Comparison of ENCODE assay signal across 18 cellular contexts in the genomic region with DNA sequence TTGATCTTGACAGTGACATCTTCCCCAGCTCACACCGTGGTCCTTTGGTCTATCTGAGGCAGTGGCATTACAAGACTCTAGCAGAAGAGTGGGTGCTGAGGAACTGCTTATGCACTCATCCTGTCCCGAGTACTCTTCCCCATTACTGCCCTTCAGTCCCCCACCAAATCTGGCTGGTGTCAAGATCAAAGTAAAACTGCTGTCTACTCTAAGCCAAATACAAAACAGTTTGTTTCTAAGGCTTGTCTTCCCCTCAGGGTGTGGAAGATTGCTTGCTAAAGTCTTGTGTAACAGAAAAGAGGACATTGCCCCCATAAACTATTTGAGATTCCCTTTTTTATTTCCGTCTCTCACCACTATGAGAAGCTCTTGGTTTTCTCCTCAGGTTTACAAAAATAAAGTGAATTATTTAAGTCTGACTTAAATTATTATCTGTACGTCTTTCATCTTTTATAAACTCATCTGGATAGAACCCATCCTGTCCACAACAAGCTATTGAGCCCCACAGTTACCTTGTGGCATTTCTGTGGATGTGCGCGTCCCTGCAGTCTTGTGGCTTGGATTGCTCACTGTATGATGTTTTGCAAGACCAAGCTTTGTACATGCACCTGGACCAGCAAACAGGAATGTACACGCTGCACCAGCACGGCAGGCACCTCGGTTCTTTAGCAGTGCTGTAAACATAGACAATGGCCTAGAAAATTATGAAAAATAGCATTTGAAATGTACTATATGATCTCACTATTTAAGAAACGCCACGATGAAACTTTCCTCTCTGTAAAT.
DNase-seq lines count a peak whose midpoint lies in the region; ATAC-seq, FAIRE-seq and TF ChIP-seq lines count a peak whose summit lies in the region.
"Had no signal": no experiment of that assay in that cellular context is flagged by ENCODE, and none has a peak within 500 bp of the region (broad histone marks: within the 10 kb centered on the region; RNA-seq: fewer than 3 reads in every experiment).

No MANE protein-coding gene starts in this region.

- H4K20me1 ChIP-seq in BLaER1, result peaks cover 20% of the 10 kb centered on the region; the same call in 1 of the 2 replicates

- FAIRE-seq in bronchial epithelial cell (lab: Jason Lieb, UNC) (peak; percentile 88), H54 (lab: Jason Lieb, UNC) (no peak)
- FAIRE-seq: A549 had no signal

- intact Hi-C loops in posterior vena cava (cut with DNase I), result no loop called here
- intact Hi-C loops in lower leg skin (cut with DNase I; ENCODE audit: low total_unique reads), result no loop called here
- intact Hi-C loops in aorta (cut with DNase I), result no loop called here

- H3K36me3 ChIP-seq in BLaER1 (no peaks in the 10 kb centered on the region), bronchial epithelial cell (ENCODE audit: control insufficient read depth, insufficient read depth, low read length) (no peaks in the 10 kb centered on the region), aorta (ENCODE audit: control insufficient read depth in 1 of 2, insufficient read depth in 2 of 2, low read length in 1 of 2) (no peaks in the 10 kb centered on the region)
- H3K36me3 ChIP-seq: left lung had no signal

- TF ChIP-seq CTCF in bronchial epithelial cell (IDR thresholded peaks at IDR 0.05; ENCODE audit: insufficient read depth, low read length, severe bottlenecking), result no peak
- no peak for TF ChIP-seq CTCF in lower leg skin (IDR thresholded peaks at IDR 0.05)

- no peaks in the 10 kb centered on the region for H3K27me3 ChIP-seq in BLaER1
- H3K27me3 ChIP-seq in bronchial epithelial cell (ENCODE audit: control insufficient read depth, insufficient read depth, low read length), result no peaks in the 10 kb centered on the region
- H3K27me3 ChIP-seq in aorta (ENCODE audit: control insufficient read depth in 1 of 2, insufficient read depth in 2 of 2, low read length in 1 of 2), result no peaks in the 10 kb centered on the region
- H3K27me3 ChIP-seq: left lung had no signal

- TF ChIP-seq POLR2A in H54 (IDR thresholded peaks at IDR 0.05; ENCODE audit: low read depth, low read length), result no peak
- TF ChIP-seq POLR2A in lower leg skin (IDR thresholded peaks at IDR 0.05), result no peak

- H3K9ac ChIP-seq in BLaER1, result no peak overlapping the region

- H3K9me3 ChIP-seq in BLaER1, result no peaks in the 10 kb centered on the region
- no peaks in the 10 kb centered on the region for H3K9me3 ChIP-seq in aorta (ENCODE audit: control insufficient read depth, low read length)
- H3K9me3 ChIP-seq: A549, left lung had no signal

- peak; percentile 67 for DNase-seq in MV-4-11 (lab: John Stamatoyannopoulos, UW)
- DNase-seq in bronchial epithelial cell (ENCODE audit: low read depth), result peak; percentile 80
- peak; percentile 6 for DNase-seq in posterior vena cava (ENCODE audit: low spot score)
- DNase-seq in H54 (ENCODE audit: insufficient read length, low spot score), result no peak
- DNase-seq in activated T-cell treated with anti-CD3 and anti-CD28 coated beads, Interleukin-2, amount 50 U/mL, for 48 hours, result no peak
- DNase-seq in lower leg skin (ENCODE audit: low spot score in 2 of 2), result no peak
- DNase-seq in aorta, result no peak
- DNase-seq: activated CD4-positive, alpha-beta memory T cell treated with anti-CD3 and anti-CD28 coated beads, Interleukin-2, amount 10 ng/mL, durations not matched to agents 7 days and 5 days; activated T-cell treated with anti-CD3 and anti-CD28 coated beads, Interleukin-2, amount 50 U/mL, for 4 hours; CD4-positive, alpha-beta T cell; left lung; NCI-H2081; T-helper 17 cell had no signal

- WGBS in lower leg skin, 2 donors, result 56 to 57% methylated on average over 11 of the region's 11 CpGs
- WGBS in aorta, 2 donors, result 89 to 90% methylated on average over 11 of the region's 11 CpGs

- H3K27ac ChIP-seq in BLaER1 (no peak overlapping the region), aorta (ENCODE audit: low read depth in 1 of 2, low read length in 2 of 2) (no peak overlapping the region)
- H3K27ac ChIP-seq: A549 had no signal

- peaks cover 12% of the 10 kb centered on the region for H3K4me1 ChIP-seq in BLaER1
- H3K4me1 ChIP-seq in aorta (ENCODE audit: control insufficient read depth in 1 of 2, insufficient read depth in 2 of 2, low read length in 2 of 2), result no peaks in the 10 kb centered on the region

- H3K4me2 ChIP-seq in BLaER1, result peak overlapping the region; percentile 1; the same call in 1 of the 2 replicates
- H3K4me2 ChIP-seq: A549 had no signal

- no peak for ATAC-seq in aorta (ENCODE audit: low FRiP score)
- ATAC-seq: A549; activated T-cell treated with anti-CD3 and anti-CD28 coated beads, Interleukin-2, amount 50 U/mL, for 4 hours; left lung; Right ventricle myocardium inferior; sciatic nerve; T-helper 17 cell; WTC11 had no signal

- no peak overlapping the region for H3K4me3 ChIP-seq in BLaER1
- H3K4me3 ChIP-seq in bronchial epithelial cell (ENCODE audit: low read depth, low read length), result no peak overlapping the region
- H3K4me3 ChIP-seq in lower leg skin (ENCODE audit: low read depth, poor library complexity, severe bottlenecking), result no peak overlapping the region
- no peak overlapping the region for H3K4me3 ChIP-seq in aorta (ENCODE audit: low read length in 2 of 2)
- H3K4me3 ChIP-seq: A549, left lung had no signal

Comparison
In these comparisons a context has a peak if more than half of its experiments do, and no peak if none do; other contexts are left out.
1. DNase-seq: peak in MV-4-11 (single experiment), bronchial epithelial cell (single experiment) and posterior vena cava (single experiment); none in H54 (single experiment), activated T-cell treated with anti-CD3 and anti-CD28 coated beads, Interleukin-2, amount 50 U/mL, for 48 hours (0 of 2), lower leg skin (0 of 2) and aorta (0 of 2).